In the genomic region with DNA sequence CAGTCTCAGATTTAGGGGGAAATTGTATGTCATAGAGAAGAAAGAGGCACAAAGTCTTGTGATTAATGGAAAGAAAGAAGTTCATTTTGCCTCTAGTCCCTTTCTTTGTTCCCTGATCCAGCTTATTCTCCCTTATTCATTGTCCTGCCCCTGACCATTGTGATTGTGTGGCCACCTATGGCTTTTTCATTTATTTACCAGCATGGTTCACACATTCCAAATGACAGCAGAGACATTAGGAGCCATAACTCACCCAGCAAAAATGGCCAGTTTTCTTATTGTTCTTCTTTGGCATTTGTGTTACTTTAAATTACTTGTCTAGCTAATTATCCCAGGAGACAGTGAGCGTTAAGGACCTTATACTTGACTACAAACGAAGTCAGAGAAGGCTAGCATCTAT, we compare ENCODE assay signal across 24 cellular contexts. TPM values are rescaled to one million over a fixed set of nuclear protein-coding genes. Genes with fewer than 3 reads are reported as not detected.
DNase-seq lines count a peak whose midpoint lies in the region; TF ChIP-seq lines count a peak whose summit lies in the region.
"Had no signal": no experiment of that assay in that cellular context is flagged by ENCODE, and none has a peak within 500 bp of the region (broad histone marks: within the 10 kb centered on the region; RNA-seq: fewer than 3 reads in every experiment).

No MANE protein-coding gene starts in this region.

- H3K27me3 ChIP-seq in mesendoderm (ENCODE audit: insufficient read depth, low read length, poor library complexity) = no peaks in the 10 kb centered on the region
- H3K27me3 ChIP-seq: BLaER1 treated with 17β-estradiol and CSF1 and Interleukin-3, amounts not matched to agents 10 nM and 100 nM; Peyer's patch had no signal

- no peaks in the 10 kb centered on the region for H3K4me1 ChIP-seq in mesendoderm (ENCODE audit: control insufficient read depth, low read depth, low read length)
- H3K4me1 ChIP-seq: BLaER1 treated with 17β-estradiol and CSF1 and Interleukin-3, amounts not matched to agents 10 nM and 100 nM; Caco-2; Peyer's patch had no signal

- no peak overlapping the region for H2AK5ac ChIP-seq in mesendoderm (ENCODE audit: low read length)

- no peak overlapping the region for H4K5ac ChIP-seq in mesendoderm (ENCODE audit: low read length)

- TF ChIP-seq EP300 in Ishikawa (IDR thresholded peaks at IDR 0.05; ENCODE audit: borderline replicate concordance) = no peak

- no peaks in the 10 kb centered on the region for H3K36me3 ChIP-seq in mesendoderm (ENCODE audit: control insufficient read depth, insufficient read depth, low read length)
- H3K36me3 ChIP-seq: BLaER1 treated with 17β-estradiol and CSF1 and Interleukin-3, amounts not matched to agents 10 nM and 100 nM; Peyer's patch had no signal

- H3K18ac ChIP-seq in mesendoderm (ENCODE audit: low read length) = peak overlapping the region; percentile 87

- no peak overlapping the region for H3K23ac ChIP-seq in mesendoderm (ENCODE audit: low read length)

- no CpG with 5 or more reads among the region's 2 CpGs for WGBS in mesendoderm (ENCODE audit: extremely low coverage, insufficient coverage, low lambda C conversion rate)

- TF ChIP-seq RAD21 in Ishikawa (IDR thresholded peaks at IDR 0.05; ENCODE audit: low read depth) = no peak

- H4K8ac ChIP-seq in mesendoderm (ENCODE audit: low read depth, low read length) = no peak overlapping the region

- no peak overlapping the region for H2BK5ac ChIP-seq in mesendoderm (ENCODE audit: low read length)

- DNase-seq in ELF-1 (ENCODE audit: low read depth, low spot score) = peak; percentile 7
- peak; percentile 51 for DNase-seq in ecto neural progenitor cell (ENCODE audit: low spot score)
- DNase-seq in mesendoderm = peak; percentile 55
- DNase-seq in hepatic stellate cell (ENCODE audit: low spot score) = no peak
- DNase-seq in A172 (ENCODE audit: low spot score) = no peak
- DNase-seq in pons (ENCODE audit: low spot score) = no peak
- DNase-seq in DMS53 treated with DMSO at 0.1 percent for 48 hours (lab: John Stamatoyannopoulos, UW; ENCODE audit: unreplicated experiment) = no peak
- DNase-seq: Caco-2; CD4-positive, alpha-beta memory T cell; DMS 273 treated with DMSO at 0.1 percent for 48 hours; DND-41; HFFc6; NCI-H1105; NCI-H146; NCI-H2029; NCI-H2227 treated with DMSO at 0.1 percent for 48 hours; NCI-H510A; NCI-H748 treated with DMSO at 0.1 percent for 48 hours; Peyer's patch had no signal

- H3K27ac ChIP-seq in mesendoderm (ENCODE audit: low read depth, low read length) = peak overlapping the region; percentile 66
- H3K27ac ChIP-seq: 22Rv1; BLaER1 treated with 17β-estradiol and CSF1 and Interleukin-3, amounts not matched to agents 10 nM and 100 nM; HL-60; KMS-11; Peyer's patch had no signal

- H3K79me2 ChIP-seq in mesendoderm (ENCODE audit: control insufficient read depth, insufficient read depth, low read length) = no peaks in the 10 kb centered on the region

- H2BK120ac ChIP-seq in mesendoderm (ENCODE audit: low read depth, low read length) = no peak overlapping the region

- H3K56ac ChIP-seq in mesendoderm (ENCODE audit: low read length) = no peak overlapping the region

- no peak overlapping the region for H3K4me3 ChIP-seq in mesendoderm (ENCODE audit: low read length)
- H3K4me3 ChIP-seq: BLaER1 treated with 17β-estradiol and CSF1 and Interleukin-3, amounts not matched to agents 10 nM and 100 nM; Peyer's patch had no signal

- H3K4me2 ChIP-seq in mesendoderm (ENCODE audit: low read length) = no peak overlapping the region
- H3K4me2 ChIP-seq: BLaER1 treated with 17β-estradiol and CSF1 and Interleukin-3, amounts not matched to agents 10 nM and 100 nM; KMS-11 had no signal

- no peak overlapping the region for H3K9ac ChIP-seq in mesendoderm (ENCODE audit: low read length)
- H3K9ac ChIP-seq: BLaER1 treated with 17β-estradiol and CSF1 and Interleukin-3, amounts not matched to agents 10 nM and 100 nM; KMS-11 had no signal

- H3K4ac ChIP-seq in mesendoderm (ENCODE audit: low read depth, low read length) = no peak overlapping the region

- H3K79me1 ChIP-seq in mesendoderm (ENCODE audit: low read length) = no peaks in the 10 kb centered on the region

- H2BK15ac ChIP-seq in mesendoderm (replicated peaks; ENCODE audit: low read depth) = no peak overlapping the region

TF ChIP-seq in Ishikawa, 13 proteins besides CTCF, POLR2A, EP300 and RAD21:
- TF ChIP-seq TEAD4 (IDR thresholded peaks at IDR 0.05) (0 out of 2 replicates have a peak, but pooled peaks have one; percentile 12), YY1 (IDR thresholded peaks at IDR 0.05; ENCODE audit: low read depth) (no peak)

RNA-seq across cellular contexts. Expression of a gene that starts 36.3 kb away (rescaled TPM):
- 32.5 TPM for polyA plus RNA-seq in mesendoderm (2013, experiment 1 of 2)
- 33.5 TPM for polyA plus RNA-seq in mesendoderm (2013, experiment 2 of 2)
- total RNA-seq in A172 (2014; rRNA removed; shearing (Covaris generic)) = 30.0 and 33.5 TPM in 2 replicates

Comparison
In these comparisons a context has a peak if more than half of its experiments do, and no peak if none do; other contexts are left out.
1. DNase-seq: peak in ELF-1 (single experiment), ecto neural progenitor cell (single experiment) and mesendoderm (single experiment); none in hepatic stellate cell (single experiment), A172 (single experiment), pons (single experiment) and DMS53 treated with DMSO at 0.1 percent for 48 hours (single experiment).